ENCODE assay signal across 11 cellular contexts in genomic region chr6:90293319-90293937, GRCh38. TPM values are rescaled to one million over a fixed set of nuclear protein-coding genes. Genes with fewer than 3 reads are reported as not detected.
DNase-seq lines count a peak whose midpoint lies in the region; ATAC-seq and TF ChIP-seq lines count a peak whose summit lies in the region.
"Had no signal": no experiment of that assay in that cellular context is flagged by ENCODE, and none has a peak within 500 bp of the region (broad histone marks: within the 10 kb centered on the region; RNA-seq: fewer than 3 reads in every experiment).

No MANE protein-coding gene starts in this region.

- POLR2A ChIA-PET in activated CD4-positive, alpha-beta T cell treated with anti-CD3 and anti-CD28 coated beads for 36 hours (lab: Charles Lee), result interaction anchor here (0.7 to 1.2 kb wide), 4 partner anchors 20 to 109 kb away, joined by 3 to 6 read pairs (median 4); no protein-coding TSS in a partner anchor

- H3K27me3 ChIP-seq in psoas muscle (ENCODE audit: insufficient read depth in 3 of 3, low read length in 2 of 3) (no peaks in the 10 kb centered on the region), spleen (replicated peaks in 1 of 7) (peaks cover 0 to 47% (median 7%) of the 10 kb centered on the region in 7 donors)

- TF ChIP-seq POLR2A in spleen (IDR thresholded peaks at IDR 0.05), result no peak

- CTCF ChIA-PET in activated CD4-positive, alpha-beta T cell treated with anti-CD3 and anti-CD28 coated beads for 36 hours (lab: Charles Lee), result interaction anchor here (0.7 to 4.5 kb wide), 10 partner anchors 9 to 211 kb away, joined by 3 to 19 read pairs (median 4); no protein-coding TSS in a partner anchor

- DNase-seq in activated CD4-positive, alpha-beta T cell treated with anti-CD3 and anti-CD28 coated beads for 36 hours, result peak; percentile 37
- no peak for DNase-seq in activated CD4-positive, alpha-beta T cell treated with anti-CD3 and anti-CD28 coated beads, Interleukin-2, amount 50 U/mL, for 48 hours
- DNase-seq in NCI-H524 treated with DMSO at 0.1 percent for 48 hours (lab: John Stamatoyannopoulos, UW) (peak; percentile 90), psoas muscle (no peak), NCI-H146 (lab: John Stamatoyannopoulos, UW) (no peak), omental fat pad (ENCODE audit: low spot score) (no peak), spleen (no peak)
- DNase-seq: NCI-H748 treated with DMSO at 0.1 percent for 48 hours, stomach had no signal

- H3K36me3 Mint-ChIP-seq in activated CD4-positive, alpha-beta T cell treated with anti-CD3 and anti-CD28 coated beads for 36 hours (ENCODE audit: low read depth), result peaks cover 66% of the 10 kb centered on the region
- peaks cover 17% of the 10 kb centered on the region for H3K36me3 Mint-ChIP-seq in brain

- peaks cover 63% of the 10 kb centered on the region for H3K4me1 Mint-ChIP-seq in activated CD4-positive, alpha-beta T cell treated with anti-CD3 and anti-CD28 coated beads for 36 hours
- peaks cover 74% of the 10 kb centered on the region for H3K4me1 Mint-ChIP-seq in brain

- H3K4me3 ChIP-seq in psoas muscle (peak overlapping the region; percentile 85), spleen (peak overlapping the region in 1 of 8 donors; percentile 73)
- H3K4me3 ChIP-seq: stomach had no signal

- H3K4me3 Mint-ChIP-seq in activated CD4-positive, alpha-beta T cell treated with anti-CD3 and anti-CD28 coated beads for 36 hours, result peak overlapping the region; percentile 86
- H3K4me3 Mint-ChIP-seq in brain, result peak overlapping the region; percentile 89 to 96 (median 91)

- H3K9me3 Mint-ChIP-seq in activated CD4-positive, alpha-beta T cell treated with anti-CD3 and anti-CD28 coated beads for 36 hours (ENCODE audit: low read depth), result peaks cover 2% of the 10 kb centered on the region
- H3K9me3 Mint-ChIP-seq in brain, result peaks cover 0 to 7% (median 0%) of the 10 kb centered on the region in 5 experiments

- H3K27me3 Mint-ChIP-seq in activated CD4-positive, alpha-beta T cell treated with anti-CD3 and anti-CD28 coated beads for 36 hours, result no peaks in the 10 kb centered on the region
- H3K27me3 Mint-ChIP-seq in brain, result peaks cover 11% of the 10 kb centered on the region

- ATAC-seq in activated CD4-positive, alpha-beta T cell treated with anti-CD3 and anti-CD28 coated beads for 36 hours, result no peak
- ATAC-seq in psoas muscle, result no peak
- no peak for ATAC-seq in omental fat pad (ENCODE audit: low FRiP score)

- no peaks in the 10 kb centered on the region for H3K9me3 ChIP-seq in psoas muscle
- H3K9me3 ChIP-seq in spleen, result no peaks in the 10 kb centered on the region
- H3K9me3 ChIP-seq: stomach had no signal

- H3K27ac Mint-ChIP-seq in activated CD4-positive, alpha-beta T cell treated with anti-CD3 and anti-CD28 coated beads for 36 hours, result peak overlapping the region; percentile 100
- H3K27ac Mint-ChIP-seq in brain, result peak overlapping the region in 4 of 5 experiments; percentile 12 to 95 (median 87)

- no peaks in the 10 kb centered on the region for H3K36me3 ChIP-seq in psoas muscle (ENCODE audit: insufficient read depth in 1 of 2, low read depth in 1 of 2)
- H3K36me3 ChIP-seq in spleen, result no peaks in the 10 kb centered on the region
- H3K36me3 ChIP-seq: stomach had no signal

- H3K27ac ChIP-seq in psoas muscle (peak overlapping the region; percentile 95), spleen (peak overlapping the region in 2 of 8 donors; percentile 19 to 96)
- H3K27ac ChIP-seq: epithelial cell of prostate, stomach had no signal

- intact Hi-C loops in activated CD4-positive, alpha-beta T cell treated with anti-CD3 and anti-CD28 coated beads for 36 hours (cut with DNase I, micrococcal nuclease), result loop anchor here (5.0 to 10.0 kb wide), 2 partner anchors 351 to 859 kb away; partner anchors contain the start of gene ANKRD6 (in 1 of the 2)
- intact Hi-C loops in psoas muscle (cut with DNase I) (loop anchor here (5.0 to 10.0 kb wide), 3 partner anchors 181 to 199 kb away; no protein-coding TSS in a partner anchor), spleen (cut with DNase I; ENCODE audit: low total_unique reads) (loop anchor here (5.0 to 10.0 kb wide), 3 partner anchors 99 to 309 kb away; no protein-coding TSS in a partner anchor)

- TF ChIP-seq CTCF in brain (conservative IDR thresholded peaks at IDR 0.05), result no peak
- no peak for TF ChIP-seq CTCF in psoas muscle (IDR thresholded peaks at IDR 0.05)
- TF ChIP-seq CTCF in omental fat pad (IDR thresholded peaks at IDR 0.05), result no peak
- no peak for TF ChIP-seq CTCF in spleen (IDR thresholded peaks at IDR 0.05 in 8 of 11, conservative IDR thresholded peaks at IDR 0.05 in 3 of 11)

- WGBS in psoas muscle, 3 donors, result 42 to 74% (median 49%) methylated on average over 3 of the region's 3 CpGs
- WGBS in spleen, 5 donors, result 79 to 98% (median 92%) methylated on average over 3 of the region's 3 CpGs

- H3K4me1 ChIP-seq in psoas muscle, result peaks cover 40% of the 10 kb centered on the region
- peaks cover 0 to 90% (median 35%) of the 10 kb centered on the region in 6 donors for H3K4me1 ChIP-seq in spleen

RNA-seq across cellular contexts. Expression of gene BACH2, which starts 3.2 kb away (rescaled TPM):
- total RNA-seq in activated CD4-positive, alpha-beta T cell treated with anti-CD3 and anti-CD28 coated beads for 36 hours, result 10 to 100 TPM; 74.7 to 87.3 TPM
- 4.5 TPM for polyA plus RNA-seq in brain (ENCODE audit: insufficient read depth, low read depth, low replicate concordance)
- total RNA-seq in psoas muscle, result 10 to 100 TPM in 2 of 4 donors, 1 to 10 TPM in 2; 5.9 to 16.9 (median 10.0) TPM
- 1 to 10 TPM in 1 of 3 donors, under 1 TPM in 2; 0.12 to 1.2 (median 1.00) TPM for polyA plus RNA-seq in psoas muscle
- 1 to 10 TPM; 4.0 to 9.4 (median 7.0) TPM for total RNA-seq in omental fat pad
- 10 to 100 TPM; 18.1 to 53.8 (median 44.1) TPM for total RNA-seq in spleen
- polyA plus RNA-seq in spleen, result 1 to 10 TPM; 3.0 to 4.9 (median 3.4) TPM

Comparison
In these comparisons a context has a peak if more than half of its experiments do, and no peak if none do; other contexts are left out.
1. DNase-seq: peak in activated CD4-positive, alpha-beta T cell treated with anti-CD3 and anti-CD28 coated beads for 36 hours (single experiment) and NCI-H524 treated with DMSO at 0.1 percent for 48 hours (single experiment); none in activated CD4-positive, alpha-beta T cell treated with anti-CD3 and anti-CD28 coated beads, Interleukin-2, amount 50 U/mL, for 48 hours (0 of 2), psoas muscle (0 of 2), NCI-H146 (single experiment), omental fat pad (single experiment) and spleen (single experiment).